In the genomic region with DNA sequence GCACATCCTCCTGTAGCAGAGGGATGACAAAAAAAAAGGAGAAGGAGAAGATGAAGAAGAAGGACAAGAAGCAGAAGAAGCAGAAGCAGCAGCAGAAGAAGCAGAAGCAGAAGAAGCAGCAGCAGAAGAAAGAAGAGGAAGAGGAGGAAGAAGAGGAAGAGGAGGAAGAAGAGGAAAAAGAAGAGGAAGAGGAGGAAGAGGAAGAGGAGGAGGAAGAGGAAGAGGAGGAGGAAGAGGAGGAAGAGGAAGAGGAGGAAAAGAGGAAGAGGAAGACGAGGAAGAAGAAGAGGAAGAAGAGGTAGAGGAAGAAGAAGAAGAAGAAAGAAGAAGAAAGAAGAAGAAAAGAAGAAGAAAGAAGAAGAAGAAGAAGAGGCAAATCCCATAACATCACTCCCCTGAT, we compare ENCODE assay signal across 28 cellular contexts.
"Had no signal": no experiment of that assay in that cellular context is flagged by ENCODE, and none has a peak within 500 bp of the region (broad histone marks: within the 10 kb centered on the region; RNA-seq: fewer than 3 reads in every experiment).

No MANE protein-coding gene starts in this region.

- H3K27me3 ChIP-seq: colonic mucosa, gastrocnemius medialis, heart left ventricle, hepatocyte, neural progenitor cell, ovary, spleen had no signal

- H3K4me1 ChIP-seq: colonic mucosa, gastrocnemius medialis, neural progenitor cell, psoas muscle had no signal

- H3K9me3 Mint-ChIP-seq: dendritic cell treated with granulocyte-macrophage colony-stimulating factor and Interleukin-4, amounts not matched to agents 40 ng/mL and 50 ng/mL, for 4 days; endodermal cell; naive thymus-derived CD4-positive, alpha-beta T cell; nephron; stimulated activated naive CD8-positive, alpha-beta T cell treated with anti-CD3 and anti-CD28 coated beads, Interleukin-15, Interleukin-2, amounts not matched to agents 100 ng/mL and 50 ng/mL, for 24 hours had no signal

- H3K9ac ChIP-seq: neural progenitor cell had no signal

- H3K9me3 ChIP-seq: colonic mucosa, gastrocnemius medialis, heart left ventricle, ovary, psoas muscle, spleen had no signal

- H3K4me2 ChIP-seq: hepatocyte, neural progenitor cell had no signal

- FAIRE-seq: kidney, urothelium cell line had no signal

- H3K27ac ChIP-seq: colonic mucosa, epithelial cell of prostate, gastrocnemius medialis, heart left ventricle, hepatocyte, neural progenitor cell, ovary, psoas muscle, skin epidermis, spleen had no signal

- H3K27me3 Mint-ChIP-seq: dendritic cell treated with granulocyte-macrophage colony-stimulating factor and Interleukin-4, amounts not matched to agents 40 ng/mL and 50 ng/mL, for 4 days; naive thymus-derived CD4-positive, alpha-beta T cell; stimulated activated naive B cell treated with anti-CD40 and anti-IgM and Interleukin-4, amounts not matched to agents 10 μg/mL and 1 μg/mL and 100 μg/mL, for 72 hours; stimulated activated naive CD8-positive, alpha-beta T cell treated with anti-CD3 and anti-CD28 coated beads, Interleukin-15, Interleukin-2, amounts not matched to agents 100 ng/mL and 50 ng/mL, for 24 hours; type B pancreatic cell had no signal

- H3K27ac Mint-ChIP-seq: dendritic cell treated with granulocyte-macrophage colony-stimulating factor and Interleukin-4, amounts not matched to agents 40 ng/mL and 50 ng/mL, for 4 days; endodermal cell; naive thymus-derived CD4-positive, alpha-beta T cell; nephron; neural progenitor cell; stimulated activated naive B cell treated with anti-CD40 and anti-IgM and Interleukin-4, amounts not matched to agents 10 μg/mL and 1 μg/mL and 100 μg/mL, for 72 hours; stimulated activated naive CD8-positive, alpha-beta T cell treated with anti-CD3 and anti-CD28 coated beads, Interleukin-15, Interleukin-2, amounts not matched to agents 100 ng/mL and 50 ng/mL, for 24 hours; type B pancreatic cell had no signal

- H2AFZ ChIP-seq: hepatocyte, neural progenitor cell had no signal

- H3K4me3 ChIP-seq: colonic mucosa, gastrocnemius medialis, heart left ventricle, hepatocyte, neural progenitor cell, ovary, psoas muscle, skin epidermis, spleen had no signal

- DNase-seq: colonic mucosa; effector CD8-positive, alpha-beta T cell; endodermal cell; foreskin fibroblast; gastrocnemius medialis; heart left ventricle; kidney; mesenchymal stem cell; midbrain; naive thymus-derived CD4-positive, alpha-beta T cell; nucleus accumbens; ovary; posterior cingulate gyrus; psoas muscle; right cardiac atrium; spleen; stimulated activated naive B cell treated with anti-CD40 and anti-IgM and Interleukin-4, amounts not matched to agents 10 μg/mL and 1 μg/mL and 100 μg/mL, for 72 hours had no signal

- ATAC-seq: esophagus mucosa; gastrocnemius medialis; heart left ventricle; left lobe of liver; psoas muscle; right cardiac atrium; stimulated activated naive B cell treated with anti-CD40 and anti-IgM and Interleukin-4, amounts not matched to agents 10 μg/mL and 1 μg/mL and 100 μg/mL, for 72 hours had no signal

- H3K79me2 ChIP-seq: hepatocyte had no signal

- H3K36me3 ChIP-seq: colonic mucosa, gastrocnemius medialis, heart left ventricle, neural progenitor cell, ovary, spleen had no signal

- H3K4me3 Mint-ChIP-seq: dendritic cell treated with granulocyte-macrophage colony-stimulating factor and Interleukin-4, amounts not matched to agents 40 ng/mL and 50 ng/mL, for 4 days; endodermal cell; naive thymus-derived CD4-positive, alpha-beta T cell; nephron; neural progenitor cell; stimulated activated naive B cell treated with anti-CD40 and anti-IgM and Interleukin-4, amounts not matched to agents 10 μg/mL and 1 μg/mL and 100 μg/mL, for 72 hours; stimulated activated naive CD8-positive, alpha-beta T cell treated with anti-CD3 and anti-CD28 coated beads, Interleukin-15, Interleukin-2, amounts not matched to agents 100 ng/mL and 50 ng/mL, for 24 hours; type B pancreatic cell had no signal
